In the genomic region with DNA sequence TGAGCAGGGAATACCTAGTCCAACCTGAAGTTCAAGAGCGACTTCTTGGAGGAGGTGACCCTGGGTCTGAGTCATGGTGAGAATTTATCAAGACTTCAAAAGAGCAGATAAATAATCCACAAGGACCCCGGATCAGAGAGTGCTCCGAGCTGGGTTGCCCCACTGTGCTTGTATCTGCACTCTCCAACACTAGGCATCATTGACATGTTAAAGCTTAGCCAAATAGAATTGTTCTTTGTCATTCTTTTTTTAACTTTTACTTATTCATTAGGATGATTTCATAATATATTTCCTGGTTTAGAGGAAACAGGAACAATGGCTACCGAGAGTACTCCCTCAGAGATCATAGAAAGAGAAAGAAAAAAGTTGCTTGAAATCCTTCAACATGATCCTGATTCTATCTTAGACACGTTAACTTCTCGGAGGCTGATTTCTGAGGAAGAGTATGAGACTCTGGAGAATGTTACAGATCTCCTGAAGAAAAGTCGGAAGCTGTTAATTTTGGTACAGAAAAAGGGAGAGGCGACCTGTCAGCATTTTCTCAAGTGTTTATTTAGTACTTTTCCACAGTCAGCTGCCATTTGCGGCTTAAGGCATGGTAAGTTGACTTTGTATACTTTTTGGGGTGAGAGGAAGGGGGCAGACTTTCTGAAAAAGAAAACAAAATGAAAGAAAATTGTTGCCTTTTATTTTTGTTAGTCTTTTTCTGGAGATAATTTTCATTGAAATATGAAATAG, we compare ENCODE assay signal across 8 cellular contexts. TPM values are rescaled to one million over a fixed set of nuclear protein-coding genes. Genes with fewer than 3 reads are reported as not detected.
DNase-seq lines count a peak whose midpoint lies in the region; ATAC-seq and TF ChIP-seq lines count a peak whose summit lies in the region.

A gene with protein sequence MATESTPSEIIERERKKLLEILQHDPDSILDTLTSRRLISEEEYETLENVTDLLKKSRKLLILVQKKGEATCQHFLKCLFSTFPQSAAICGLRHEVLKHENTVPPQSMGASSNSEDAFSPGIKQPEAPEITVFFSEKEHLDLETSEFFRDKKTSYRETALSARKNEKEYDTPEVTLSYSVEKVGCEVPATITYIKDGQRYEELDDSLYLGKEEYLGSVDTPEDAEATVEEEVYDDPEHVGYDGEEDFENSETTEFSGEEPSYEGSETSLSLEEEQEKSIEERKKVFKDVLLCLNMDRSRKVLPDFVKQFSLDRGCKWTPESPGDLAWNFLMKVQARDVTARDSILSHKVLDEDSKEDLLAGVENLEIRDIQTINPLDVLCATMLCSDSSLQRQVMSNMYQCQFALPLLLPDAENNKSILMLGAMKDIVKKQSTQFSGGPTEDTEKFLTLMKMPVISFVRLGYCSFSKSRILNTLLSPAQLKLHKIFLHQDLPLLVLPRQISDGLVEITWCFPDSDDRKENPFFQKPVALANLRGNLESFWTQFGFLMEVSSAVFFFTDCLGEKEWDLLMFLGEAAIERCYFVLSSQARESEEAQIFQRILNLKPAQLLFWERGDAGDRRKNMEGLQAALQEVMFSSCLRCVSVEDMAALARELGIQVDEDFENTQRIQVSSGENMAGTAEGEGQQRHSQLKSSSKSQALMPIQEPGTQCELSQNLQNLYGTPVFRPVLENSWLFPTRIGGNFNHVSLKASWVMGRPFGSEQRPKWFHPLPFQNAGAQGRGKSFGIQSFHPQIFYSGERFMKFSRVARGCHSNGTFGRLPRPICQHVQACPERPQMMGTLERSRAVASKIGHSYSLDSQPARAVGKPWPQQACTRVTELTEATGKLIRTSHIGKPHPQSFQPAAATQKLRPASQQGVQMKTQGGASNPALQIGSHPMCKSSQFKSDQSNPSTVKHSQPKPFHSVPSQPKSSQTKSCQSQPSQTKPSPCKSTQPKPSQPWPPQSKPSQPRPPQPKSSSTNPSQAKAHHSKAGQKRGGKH (plus strand): TSS at position 300 of the 738 bp plus-strand sequence. CDS start 16 bp downstream, at position 316.

- DNase-seq in SHP77 treated with DMSO at 0.1 percent for 48 hours (lab: John Stamatoyannopoulos, UW) (peak; percentile 81), epithelial cell of proximal tubule (ENCODE audit: low read depth) (no peak), NCI-H2227 (lab: John Stamatoyannopoulos, UW; ENCODE audit: unreplicated experiment) (no peak), NCI-H1092 treated with DMSO at 0.1 percent for 48 hours (lab: John Stamatoyannopoulos, UW) (no peak)

- H3K36me3 Mint-ChIP-seq in nephron (ENCODE audit: low read depth) = no peaks in the 10 kb centered on the region

- H3K9me3 Mint-ChIP-seq in nephron = no peaks in the 10 kb centered on the region

- peak within 1 kb of the TSS; percentile 71 to 96 (median 82) for H3K27ac Mint-ChIP-seq in nephron

- TF ChIP-seq CTCF in epithelial cell of proximal tubule (conservative IDR thresholded peaks at IDR 0.05; ENCODE audit: low read depth, low read length) (no peak), nephron (IDR thresholded peaks at IDR 0.05; ENCODE audit: unreplicated experiment in 3 of 3) (peak in 1 of 3 experiments; percentile 9)

- peaks cover 12% of the 10 kb centered on the region for H3K4me1 Mint-ChIP-seq in nephron

- peaks cover 5% of the 10 kb centered on the region for H3K27me3 Mint-ChIP-seq in nephron (ENCODE audit: low read depth)

- ATAC-seq in GM18508 (IDR thresholded peaks at IDR 0.05; ENCODE audit: insufficient read depth, unreplicated experiment) (peak; percentile 37), HG02938 (IDR thresholded peaks at IDR 0.05; ENCODE audit: unreplicated experiment) (peak; percentile 47), GM19328 (IDR thresholded peaks at IDR 0.05; ENCODE audit: unreplicated experiment) (no peak)

- peak within 1 kb of the TSS; percentile 60 to 85 (median 72) for H3K4me3 Mint-ChIP-seq in nephron

- H3K4me3 ChIP-seq in epithelial cell of proximal tubule (ENCODE audit: low read depth, low read length) = peak within 1 kb of the TSS; percentile 46

RNA-seq across cellular contexts. Expression of the gene that starts here (rescaled TPM):
- 0.43 and 0.63 TPM in 2 replicates for total RNA-seq in epithelial cell of proximal tubule
